In the genomic region with DNA sequence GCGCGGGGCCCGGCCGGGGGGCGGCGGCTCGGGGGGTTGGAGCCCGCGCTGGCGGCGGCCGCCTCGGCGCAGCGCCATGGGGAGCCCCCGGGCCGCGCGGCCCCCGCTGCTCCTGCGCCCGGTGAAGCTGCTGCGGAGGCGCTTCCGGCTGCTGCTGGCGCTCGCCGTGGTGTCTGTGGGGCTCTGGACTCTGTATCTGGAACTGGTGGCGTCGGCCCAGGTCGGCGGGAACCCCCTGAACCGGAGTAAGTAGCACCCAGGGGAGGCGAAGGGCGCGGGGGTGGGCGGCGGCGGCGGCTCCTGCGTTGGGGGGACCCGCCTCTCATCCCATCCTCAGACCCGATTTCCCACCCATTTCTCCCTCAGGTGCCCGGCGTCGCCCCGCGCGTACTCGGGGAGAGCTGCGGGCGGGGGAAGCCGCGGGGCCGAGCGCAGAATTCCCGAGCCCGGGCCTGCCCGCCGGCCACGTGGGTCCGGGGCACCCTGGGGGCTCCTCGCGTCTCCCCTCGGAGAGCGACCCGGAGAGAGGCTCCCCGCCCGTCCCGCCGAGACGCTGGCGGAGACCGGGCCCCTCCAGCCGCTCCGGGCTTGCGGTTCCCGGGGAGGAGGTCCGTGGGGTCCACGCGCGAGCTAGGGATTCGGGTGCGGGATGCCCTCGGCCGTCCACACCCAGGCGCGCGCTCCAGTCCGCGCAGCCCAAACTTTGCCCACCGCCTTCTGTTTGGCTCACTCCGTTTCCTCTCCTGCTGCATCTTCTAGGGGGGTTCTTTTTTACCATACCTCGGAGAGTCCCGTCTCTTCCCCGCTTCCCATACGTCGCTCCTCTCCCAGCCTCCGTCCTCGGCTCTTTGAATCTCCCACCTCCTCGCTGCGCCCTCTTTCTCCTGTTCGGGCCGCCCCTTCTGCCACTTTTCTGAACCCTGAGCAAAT, we compare ENCODE assay signal across 8 cellular contexts. TPM values are rescaled to one million over a fixed set of nuclear protein-coding genes. Genes with fewer than 3 reads are reported as not detected.
DNase-seq lines count a peak whose midpoint lies in the region; ATAC-seq and TF ChIP-seq lines count a peak whose summit lies in the region.

No MANE protein-coding gene starts in this region.

- peak; percentile 76 for ATAC-seq in activated CD4-positive, alpha-beta T cell treated with anti-CD3 and anti-CD28 coated beads for 36 hours
- ATAC-seq in naive thymus-derived CD8-positive, alpha-beta T cell: peak; percentile 82 to 84
- ATAC-seq in HG03565 (IDR thresholded peaks at IDR 0.05; ENCODE audit: unreplicated experiment) (no peak), GM21786 (IDR thresholded peaks at IDR 0.05; ENCODE audit: unreplicated experiment) (no peak)

- POLR2A ChIA-PET in activated CD4-positive, alpha-beta T cell treated with anti-CD3 and anti-CD28 coated beads for 36 hours (lab: Charles Lee): no interaction called here
- POLR2A ChIA-PET in naive thymus-derived CD8-positive, alpha-beta T cell (lab: Charles Lee): no interaction called here

- peak overlapping the region; percentile 74 for H3K4me3 Mint-ChIP-seq in activated CD4-positive, alpha-beta T cell treated with anti-CD3 and anti-CD28 coated beads for 36 hours
- H3K4me3 Mint-ChIP-seq in naive thymus-derived CD8-positive, alpha-beta T cell: peak overlapping the region; percentile 70 to 94 (median 86)
- H3K4me3 Mint-ChIP-seq in type B pancreatic cell: peak overlapping the region; percentile 91

- peaks cover 15% of the 10 kb centered on the region for H3K4me1 Mint-ChIP-seq in activated CD4-positive, alpha-beta T cell treated with anti-CD3 and anti-CD28 coated beads for 36 hours
- H3K4me1 Mint-ChIP-seq in naive thymus-derived CD8-positive, alpha-beta T cell: peaks cover 11 to 18% (median 12%) of the 10 kb centered on the region in 4 donors
- H3K4me1 Mint-ChIP-seq in type B pancreatic cell (ENCODE audit: unreplicated experiment): peaks cover 26% of the 10 kb centered on the region

- H3K27ac Mint-ChIP-seq in activated CD4-positive, alpha-beta T cell treated with anti-CD3 and anti-CD28 coated beads for 36 hours: peak overlapping the region; percentile 45
- H3K27ac Mint-ChIP-seq in naive thymus-derived CD8-positive, alpha-beta T cell: peak overlapping the region in 4 of 10 donors; percentile 7 to 58 (median 25)
- peak overlapping the region; percentile 90 for H3K27ac Mint-ChIP-seq in type B pancreatic cell

- CTCF ChIA-PET in activated CD4-positive, alpha-beta T cell treated with anti-CD3 and anti-CD28 coated beads for 36 hours (lab: Charles Lee): interaction anchor here (0.6 to 4.7 kb wide), 5 partner anchors 7 to 87 kb away, joined by 3 to 27 read pairs (median 4); no protein-coding TSS in a partner anchor

- DNase-seq in NCI-H748 (lab: John Stamatoyannopoulos, UW; ENCODE audit: unreplicated experiment) (peak; percentile 50), NCI-H748 treated with DMSO at 0.1 percent for 48 hours (lab: John Stamatoyannopoulos, UW) (no peak), type B pancreatic cell (ENCODE audit: extremely low spot score, unreplicated experiment) (no peak)
- peak; percentile 63 for DNase-seq in activated CD4-positive, alpha-beta T cell treated with anti-CD3 and anti-CD28 coated beads for 36 hours
- DNase-seq in effector CD8-positive, alpha-beta T cell (lab: John Stamatoyannopoulos, UW): peak; percentile 6
- peak in 9 of 10 donors; percentile 4 to 67 (median 35) for DNase-seq in naive thymus-derived CD8-positive, alpha-beta T cell

- TF ChIP-seq CTCF in type B pancreatic cell (conservative IDR thresholded peaks at IDR 0.05): no peak

- no peaks in the 10 kb centered on the region for H3K9me3 Mint-ChIP-seq in activated CD4-positive, alpha-beta T cell treated with anti-CD3 and anti-CD28 coated beads for 36 hours (ENCODE audit: low read depth)
- H3K9me3 Mint-ChIP-seq in naive thymus-derived CD8-positive, alpha-beta T cell: no peaks in the 10 kb centered on the region
- no peaks in the 10 kb centered on the region for H3K9me3 Mint-ChIP-seq in type B pancreatic cell

- intact Hi-C loops in activated CD4-positive, alpha-beta T cell treated with anti-CD3 and anti-CD28 coated beads for 36 hours (cut with DNase I, micrococcal nuclease): loop anchor here in 1 of 2 experiments (5.0 kb wide), 1 partner anchor 1132 kb away; the partner anchor contains the start of gene FBXL14

- no peaks in the 10 kb centered on the region for H3K36me3 Mint-ChIP-seq in activated CD4-positive, alpha-beta T cell treated with anti-CD3 and anti-CD28 coated beads for 36 hours (ENCODE audit: low read depth)
- H3K36me3 Mint-ChIP-seq in naive thymus-derived CD8-positive, alpha-beta T cell: no peaks in the 10 kb centered on the region
- no peaks in the 10 kb centered on the region for H3K36me3 Mint-ChIP-seq in type B pancreatic cell

- peaks cover 26% of the 10 kb centered on the region for H3K27me3 Mint-ChIP-seq in activated CD4-positive, alpha-beta T cell treated with anti-CD3 and anti-CD28 coated beads for 36 hours
- H3K27me3 Mint-ChIP-seq in naive thymus-derived CD8-positive, alpha-beta T cell: peaks cover 2 to 52% (median 42%) of the 10 kb centered on the region in 5 donors
- H3K27me3 Mint-ChIP-seq in type B pancreatic cell: peaks cover 81% of the 10 kb centered on the region

RNA-seq across cellular contexts. Expression of gene B4GALNT3, which starts 0.8 kb away (rescaled TPM):
- total RNA-seq in activated CD4-positive, alpha-beta T cell treated with anti-CD3 and anti-CD28 coated beads for 36 hours: 1 to 10 TPM; 2.2 to 3.3 TPM
- total RNA-seq in naive thymus-derived CD8-positive, alpha-beta T cell: under 1 TPM; 0.34 to 0.66 TPM
- polyA plus RNA-seq in naive thymus-derived CD8-positive, alpha-beta T cell: 1 to 10 TPM in 1 of 3 donors, under 1 TPM in 2; 0.14 to 1.8 (median 0.40) TPM
- total RNA-seq in type B pancreatic cell (ENCODE audit: low replicate concordance): 32.5 and 103 TPM in 2 replicates

RNA-seq across cellular contexts. Expression of gene CCDC77, which starts 59.1 kb away (rescaled TPM):
- total RNA-seq in activated CD4-positive, alpha-beta T cell treated with anti-CD3 and anti-CD28 coated beads for 36 hours: 10 to 100 TPM; 17.3 to 18.7 TPM
- total RNA-seq in naive thymus-derived CD8-positive, alpha-beta T cell: 10 to 100 TPM; 10.5 to 13.5 TPM
- polyA plus RNA-seq in naive thymus-derived CD8-positive, alpha-beta T cell: 1 to 10 TPM; 3.4 to 6.6 (median 4.8) TPM
- total RNA-seq in type B pancreatic cell (ENCODE audit: low replicate concordance): 17.8 and 24.1 TPM in 2 replicates

Comparison
In these comparisons a context has a peak if more than half of its experiments do, and no peak if none do; other contexts are left out.
1. DNase-seq: peak in NCI-H748 (single experiment), activated CD4-positive, alpha-beta T cell treated with anti-CD3 and anti-CD28 coated beads for 36 hours (single experiment), effector CD8-positive, alpha-beta T cell (single experiment) and naive thymus-derived CD8-positive, alpha-beta T cell (9 of 10); none in NCI-H748 treated with DMSO at 0.1 percent for 48 hours (single experiment) and type B pancreatic cell (single experiment).
2. ATAC-seq: peak in activated CD4-positive, alpha-beta T cell treated with anti-CD3 and anti-CD28 coated beads for 36 hours (single experiment) and naive thymus-derived CD8-positive, alpha-beta T cell (2 of 2); none in HG03565 (single experiment) and GM21786 (single experiment).
3. Peak in every context shown above with its lines, with median percentiles within 50 percentile points of each other: H3K4me3 Mint-ChIP-seq.